ENCODE assay signal across 7 cellular contexts in the genomic region with DNA sequence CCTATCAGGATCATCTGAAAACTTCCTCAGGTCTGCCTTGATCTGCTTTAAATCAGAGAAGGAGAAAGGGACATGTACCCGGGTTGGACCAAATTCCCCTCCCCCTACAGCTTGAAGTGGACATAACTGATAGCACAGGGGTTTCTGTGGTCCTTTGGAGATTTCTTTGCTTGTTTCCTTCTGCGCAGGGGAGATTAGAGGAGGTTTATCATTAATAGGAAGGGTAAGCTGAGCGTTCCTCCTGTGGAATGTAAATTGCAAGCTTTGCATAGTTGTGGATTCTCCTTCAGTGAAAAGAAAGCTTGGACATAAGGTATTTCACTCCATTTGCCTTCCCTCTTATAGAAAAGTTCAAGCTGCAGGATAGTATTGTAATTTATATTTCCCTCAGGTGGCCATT.
DNase-seq lines count a peak whose midpoint lies in the region; TF ChIP-seq lines count a peak whose summit lies in the region.
"Not testable (repeated sequence)": the region's sequence is repeated elsewhere in the genome, so short reads cannot be mapped to it uniquely, and the experiment has no call there.

No MANE protein-coding gene starts in this region.

- H3K27me3 ChIP-seq in kidney epithelial cell (ENCODE audit: control insufficient read depth, insufficient read depth, low read length): not testable (repeated sequence)

- TF ChIP-seq CTCF in kidney epithelial cell (IDR thresholded peaks at IDR 0.05; ENCODE audit: insufficient read depth, low read length, poor library complexity, severe bottlenecking); mesothelial cell of epicardium (IDR thresholded peaks at IDR 0.05; ENCODE audit: unreplicated experiment); retinal pigment epithelial cell (conservative IDR thresholded peaks at IDR 0.05; ENCODE audit: low read depth, low read length): not testable (repeated sequence)

- in situ Hi-C loops in ACHN (cut with HindIII; ENCODE audit: low pct_ligation_motif_present, low pct_unique_long_range_greater_than_20kb, low sequenced_read_pairs): not testable (repeated sequence)

- not testable (repeated sequence) for H3K4me1 Mint-ChIP-seq in mesothelial cell of epicardium

- H3K36me3 ChIP-seq in kidney epithelial cell (ENCODE audit: control insufficient read depth, insufficient read depth, low read length): not testable (repeated sequence)

- H3K4me3 ChIP-seq in kidney epithelial cell (ENCODE audit: low read depth, low read length); retinal pigment epithelial cell (ENCODE audit: low read length): not testable (repeated sequence)

- H3K36me3 Mint-ChIP-seq in mesothelial cell of epicardium: not testable (repeated sequence)

- peak overlapping the region; percentile 66 for H3K27ac Mint-ChIP-seq in mesothelial cell of epicardium

- not testable (repeated sequence) for H3K4me3 Mint-ChIP-seq in mesothelial cell of epicardium

- peak; percentile 27 for DNase-seq in ACHN
- DNase-seq in OCI-M1 (lab: John Stamatoyannopoulos, UW): peak; percentile 42
- peak; percentile 62 for DNase-seq in amniotic epithelial cell (ENCODE audit: low read depth)
- peak; percentile 70 for DNase-seq in glomerular visceral epithelial cell (ENCODE audit: extremely low spot score)
- peak; percentile 10 for DNase-seq in kidney epithelial cell (ENCODE audit: low read depth)
- DNase-seq in mesothelial cell of epicardium (ENCODE audit: low spot score in 2 of 2, unreplicated experiment in 2 of 2): not testable (repeated sequence)
- DNase-seq in retinal pigment epithelial cell (ENCODE audit: low read depth): peak; percentile 35

- H3K27me3 Mint-ChIP-seq in mesothelial cell of epicardium (ENCODE audit: low read depth): not testable (repeated sequence)

- H3K9me3 Mint-ChIP-seq in mesothelial cell of epicardium: peaks cover 45% of the 10 kb centered on the region
